ENCODE assay signal across 1 cellular context in genomic region chr2:33529771-33530481, GRCh38.
A peak's percentile ranks its signal among the peaks of the same experiment; 100 is the strongest.
TF ChIP-seq lines count a peak whose summit lies in the region.

No MANE protein-coding gene starts in this region.

TF ChIP-seq in GM12878, 131 proteins besides CTCF, POLR2A, EP300 and RAD21 (continued from another document):
- peak; percentile 75; the same call in 1 of the 2 replicates for TF ChIP-seq ZBTB4 (CRISPR knock-in tag; IDR thresholded peaks at IDR 0.05)
- TF ChIP-seq, protein P1, sequence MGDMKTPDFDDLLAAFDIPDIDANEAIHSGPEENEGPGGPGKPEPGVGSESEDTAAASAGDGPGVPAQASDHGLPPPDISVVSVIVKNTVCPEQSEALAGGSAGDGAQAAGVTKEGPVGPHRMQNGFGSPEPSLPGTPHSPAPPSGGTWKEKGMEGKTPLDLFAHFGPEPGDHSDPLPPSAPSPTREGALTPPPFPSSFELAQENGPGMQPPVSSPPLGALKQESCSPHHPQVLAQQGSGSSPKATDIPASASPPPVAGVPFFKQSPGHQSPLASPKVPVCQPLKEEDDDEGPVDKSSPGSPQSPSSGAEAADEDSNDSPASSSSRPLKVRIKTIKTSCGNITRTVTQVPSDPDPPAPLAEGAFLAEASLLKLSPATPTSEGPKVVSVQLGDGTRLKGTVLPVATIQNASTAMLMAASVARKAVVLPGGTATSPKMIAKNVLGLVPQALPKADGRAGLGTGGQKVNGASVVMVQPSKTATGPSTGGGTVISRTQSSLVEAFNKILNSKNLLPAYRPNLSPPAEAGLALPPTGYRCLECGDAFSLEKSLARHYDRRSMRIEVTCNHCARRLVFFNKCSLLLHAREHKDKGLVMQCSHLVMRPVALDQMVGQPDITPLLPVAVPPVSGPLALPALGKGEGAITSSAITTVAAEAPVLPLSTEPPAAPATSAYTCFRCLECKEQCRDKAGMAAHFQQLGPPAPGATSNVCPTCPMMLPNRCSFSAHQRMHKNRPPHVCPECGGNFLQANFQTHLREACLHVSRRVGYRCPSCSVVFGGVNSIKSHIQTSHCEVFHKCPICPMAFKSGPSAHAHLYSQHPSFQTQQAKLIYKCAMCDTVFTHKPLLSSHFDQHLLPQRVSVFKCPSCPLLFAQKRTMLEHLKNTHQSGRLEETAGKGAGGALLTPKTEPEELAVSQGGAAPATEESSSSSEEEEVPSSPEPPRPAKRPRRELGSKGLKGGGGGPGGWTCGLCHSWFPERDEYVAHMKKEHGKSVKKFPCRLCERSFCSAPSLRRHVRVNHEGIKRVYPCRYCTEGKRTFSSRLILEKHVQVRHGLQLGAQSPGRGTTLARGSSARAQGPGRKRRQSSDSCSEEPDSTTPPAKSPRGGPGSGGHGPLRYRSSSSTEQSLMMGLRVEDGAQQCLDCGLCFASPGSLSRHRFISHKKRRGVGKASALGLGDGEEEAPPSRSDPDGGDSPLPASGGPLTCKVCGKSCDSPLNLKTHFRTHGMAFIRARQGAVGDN (IDR thresholded peaks at IDR 0.05): 0 out of 2 replicates have a peak, but pooled peaks have one; percentile 53
TF ChIP-seq in GM12878: peak in this region for 10.
